ENCODE assay signal across 8 cellular contexts in genomic region chr19:39407644-39408391, GRCh38. TPM values are rescaled to one million over a fixed set of nuclear protein-coding genes. Genes with fewer than 3 reads are reported as not detected.
DNase-seq lines count a peak whose midpoint lies in the region; ATAC-seq and TF ChIP-seq lines count a peak whose summit lies in the region.

No MANE protein-coding gene starts in this region.

- peaks cover 3 to 12% of the 10 kb centered on the region in 2 donors for H3K36me3 ChIP-seq in lung (ENCODE audit: control insufficient read depth in 2 of 2, insufficient read depth in 2 of 2, low read length in 2 of 2)

- DNase-seq in HCEC 1CT (peak; percentile 34), UCSD-AML1 (lab: John Stamatoyannopoulos, UW; ENCODE audit: unreplicated experiment) (peak; percentile 52), coronary artery (ENCODE audit: low spot score) (peak; percentile 80), lung (ENCODE audit: low spot score) (peak; percentile 67), DMS153 treated with DMSO at 0.1 percent for 48 hours (lab: John Stamatoyannopoulos, UW; ENCODE audit: unreplicated experiment) (no peak)

- WGBS in lung, 2 donors = 9 to 28% methylated on average over 40 to 41 of the region's 41 CpGs

- H3K27me3 ChIP-seq in lung (ENCODE audit: control insufficient read depth, insufficient read depth) = no peaks in the 10 kb centered on the region

- no peak for ATAC-seq in lung (ENCODE audit: insufficient read depth, low FRiP score)
- ATAC-seq in GM19397 (IDR thresholded peaks at IDR 0.05; ENCODE audit: unreplicated experiment) = no peak
- no peak for ATAC-seq in GM19463 (IDR thresholded peaks at IDR 0.05; ENCODE audit: unreplicated experiment)

- peak overlapping the region; percentile 97 for H3K4me3 ChIP-seq in coronary artery
- peak overlapping the region; percentile 91 for H3K4me3 ChIP-seq in lung

- H3K9me3 ChIP-seq in lung (ENCODE audit: control insufficient read depth in 2 of 2, insufficient read depth in 1 of 2, low read length in 1 of 2) = no peaks in the 10 kb centered on the region

- H3K4me1 ChIP-seq in lung (ENCODE audit: control insufficient read depth in 2 of 2, insufficient read depth in 2 of 2, low read length in 2 of 2) = peaks cover 0 to 6% of the 10 kb centered on the region in 2 donors

- TF ChIP-seq CTCF in coronary artery (IDR thresholded peaks at IDR 0.05) (no peak), lung (IDR thresholded peaks at IDR 0.05; ENCODE audit: control extremely low read depth, extremely low read depth) (no peak)

- H3K27ac ChIP-seq in coronary artery (peak overlapping the region; percentile 99 to 100), lung (ENCODE audit: low read depth in 1 of 2, low read length in 1 of 2) (peak overlapping the region; percentile 94 to 100), temporal lobe (ENCODE audit: low read depth, low read length) (peak overlapping the region; percentile 94)

RNA-seq across cellular contexts. Expression of gene ZFP36, which starts 1.2 kb away (rescaled TPM):
- total RNA-seq in lung = 100 to 1,000 TPM in 1 of 2 donors, 10 to 100 TPM in 1; 41.2 to 170 TPM
- polyA plus RNA-seq in lung = 100 to 1,000 TPM; 174 to 655 TPM
- 2.0 TPM for total RNA-seq in temporal lobe

RNA-seq across cellular contexts. Expression of gene PLEKHG2, which starts 4.7 kb away (rescaled TPM):
- total RNA-seq in lung (10 to 100 TPM; 33.4 to 52.7 TPM), temporal lobe (20.2 TPM)
- polyA plus RNA-seq in lung = 10 to 100 TPM; 15.5 to 20.9 TPM

RNA-seq across cellular contexts. Expression of gene MED29, which starts 16.6 kb away (rescaled TPM):
- 10 to 100 TPM; 16.5 to 36.3 TPM for total RNA-seq in lung
- polyA plus RNA-seq in lung = 10 to 100 TPM; 29.4 to 36.8 TPM
- 16.2 TPM for total RNA-seq in temporal lobe

RNA-seq across cellular contexts. Expression of gene PAF1, which starts 16.9 kb away (rescaled TPM):
- 10 to 100 TPM; 24.8 to 32.9 TPM for total RNA-seq in lung
- 10 to 100 TPM; 35.1 to 41.8 TPM for polyA plus RNA-seq in lung
- 21.6 TPM for total RNA-seq in temporal lobe

RNA-seq across cellular contexts. Expression of gene RPS16, which starts 27.9 kb away (rescaled TPM):
- 1,000 to 10,000 TPM in 1 of 2 donors, 100 to 1,000 TPM in 1; 108 to 1,772 TPM for total RNA-seq in lung
- 1,000 to 10,000 TPM; 2,468 to 3,242 TPM for polyA plus RNA-seq in lung
- 57.5 TPM for total RNA-seq in temporal lobe

Comparison
In these comparisons a context has a peak if more than half of its experiments do, and no peak if none do; other contexts are left out.
1. RNA of gene ZFP36, which starts 1.2 kb away (total RNA-seq): 41.2 to 170 TPM in lung; 2.0 TPM in temporal lobe (single experiment); every median in the first group is over 10 times any median in the second.
2. Peak in every context shown above with its lines, with median percentiles within 50 percentile points of each other: H3K27ac ChIP-seq.